ENCODE assay signal across 8 cellular contexts in genomic region chr7:114086491-114086905, GRCh38.
DNase-seq lines count a peak whose midpoint lies in the region; ATAC-seq lines count a peak whose summit lies in the region.

No MANE protein-coding gene starts in this region.

- H3K36me3 Mint-ChIP-seq in effector memory CD8-positive, alpha-beta T cell (ENCODE audit: insufficient read depth): peaks cover 8% of the 10 kb centered on the region

- peak; percentile 81 for DNase-seq in DMS 273 (lab: John Stamatoyannopoulos, UW; ENCODE audit: unreplicated experiment)
- DNase-seq in DMS 273 treated with DMSO at 0.1 percent for 48 hours (lab: John Stamatoyannopoulos, UW): no peak
- DNase-seq in NCI-H345 (lab: John Stamatoyannopoulos, UW): peak; percentile 35
- DNase-seq in effector memory CD8-positive, alpha-beta T cell: no peak
- no peak for DNase-seq in activated effector memory CD4-positive, alpha-beta T cell treated with anti-CD3 and anti-CD28 coated beads, Interleukin-2, amount 50 U/mL, for 16 hours

- peaks cover 4% of the 10 kb centered on the region for H3K4me1 ChIP-seq in muscle layer of colon (ENCODE audit: insufficient read depth, low read length)

- H3K9me3 ChIP-seq in muscle layer of colon (ENCODE audit: low read length): no peaks in the 10 kb centered on the region

- ATAC-seq in effector memory CD8-positive, alpha-beta T cell (replicated peaks): peak; percentile 29
- ATAC-seq in GM19455 (IDR thresholded peaks at IDR 0.05; ENCODE audit: unreplicated experiment) (no peak), HG02571 (IDR thresholded peaks at IDR 0.05; ENCODE audit: unreplicated experiment) (no peak)

- peaks cover 35 to 38% of the 10 kb centered on the region in 2 donors for H3K4me1 Mint-ChIP-seq in effector memory CD8-positive, alpha-beta T cell (ENCODE audit: low read depth in 2 of 2)

- H3K27ac Mint-ChIP-seq in effector memory CD8-positive, alpha-beta T cell: peak overlapping the region; percentile 8 to 31

- peak overlapping the region; percentile 53 to 92 for H3K4me3 ChIP-seq in muscle layer of colon (ENCODE audit: low read depth in 1 of 2, low read length in 2 of 2)

- H3K9ac ChIP-seq in muscle layer of colon (ENCODE audit: low read length): peak overlapping the region; percentile 65

- H3K36me3 ChIP-seq in muscle layer of colon (ENCODE audit: insufficient read depth, low read length): no peaks in the 10 kb centered on the region

- peaks cover 0 to 4% of the 10 kb centered on the region in 2 donors for H3K27me3 ChIP-seq in muscle layer of colon (ENCODE audit: control insufficient read depth in 1 of 2, insufficient read depth in 2 of 2, low read length in 2 of 2)

- peak overlapping the region; percentile 95 for H3K27ac ChIP-seq in muscle layer of colon (ENCODE audit: low read depth, low read length)

- no peaks in the 10 kb centered on the region for H3K9me3 Mint-ChIP-seq in effector memory CD8-positive, alpha-beta T cell

- H3K27me3 Mint-ChIP-seq in effector memory CD8-positive, alpha-beta T cell: peaks cover 68 to 71% of the 10 kb centered on the region in 2 donors

- H3K4me3 Mint-ChIP-seq in effector memory CD8-positive, alpha-beta T cell: peak overlapping the region; percentile 85 to 90

Comparison
In these comparisons a context has a peak if more than half of its experiments do, and no peak if none do; other contexts are left out.
1. DNase-seq: peak in DMS 273 (single experiment) and NCI-H345 (single experiment); none in DMS 273 treated with DMSO at 0.1 percent for 48 hours (single experiment), effector memory CD8-positive, alpha-beta T cell (0 of 3) and activated effector memory CD4-positive, alpha-beta T cell treated with anti-CD3 and anti-CD28 coated beads, Interleukin-2, amount 50 U/mL, for 16 hours (single experiment).